In the genomic region with DNA sequence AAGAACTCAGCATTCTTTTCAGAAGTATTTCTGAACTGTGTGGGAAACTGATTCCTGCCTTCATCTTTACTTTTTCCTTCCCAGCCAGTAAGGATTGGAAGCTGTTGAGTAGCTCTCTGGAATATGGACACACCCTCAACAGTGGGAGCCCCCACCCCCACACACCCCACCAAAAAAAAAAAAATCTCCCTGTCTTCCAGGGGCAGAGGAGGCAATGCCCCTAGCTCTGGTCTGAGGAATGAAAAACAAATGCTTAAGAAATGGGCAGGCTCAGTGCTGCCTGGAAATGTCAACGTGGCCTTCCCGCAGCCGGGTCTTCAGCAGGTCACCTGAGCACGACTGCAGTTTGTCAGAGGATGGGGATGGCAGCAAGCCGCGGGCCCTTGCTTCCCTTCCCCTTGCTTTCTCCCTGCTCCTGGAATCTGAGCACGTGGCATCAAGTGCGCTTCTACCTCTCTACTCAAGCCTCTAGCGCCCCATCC, we compare ENCODE assay signal across 8 cellular contexts. TPM values are rescaled to one million over a fixed set of nuclear protein-coding genes. Genes with fewer than 3 reads are reported as not detected.
DNase-seq lines count a peak whose midpoint lies in the region; ATAC-seq, FAIRE-seq and TF ChIP-seq lines count a peak whose summit lies in the region.

No MANE protein-coding gene starts in this region.

- CTCF ChIA-PET in H1 (lab: Charles Lee; ENCODE audit: partially characterized antibody), result interaction anchor here (0.7 to 37.1 kb wide), 18 partner anchors 9 to 207 kb away, joined by 3 to 1131 read pairs (median 6); partner anchors contain the start of gene NPL

- no peak overlapping the region for H4K91ac ChIP-seq in H1 (replicated peaks; ENCODE audit: insufficient read length, low read length)

- no peak overlapping the region for H3K4ac ChIP-seq in H1 (replicated peaks; ENCODE audit: insufficient read length, low read depth, low read length)

- peak overlapping the region; percentile 76; the same call in 1 of the 2 replicates for H2BK12ac ChIP-seq in H1 (ENCODE audit: low read depth, low read length)

- TF ChIP-seq CTCF in H1 (IDR thresholded peaks at IDR 0.05; ENCODE audit: control extremely low read depth in 1 of 3, insufficient read depth in 1 of 3, low read depth in 1 of 3, low read length in 3 of 3), result no peak

- H3K9ac ChIP-seq in H1 (replicated peaks in 1 of 4; ENCODE audit: extremely low read depth in 1 of 4, low read depth in 3 of 4, low read length in 3 of 4), result peak overlapping the region in 1 of 4 experiments; percentile 8; a peak in 2 of 7 replicates

- H2BK20ac ChIP-seq in H1 (ENCODE audit: low read length), result no peak overlapping the region; the same call in none of the 2 replicates

- peaks cover 10 to 15% (median 12%) of the 10 kb centered on the region in 4 experiments; a peak in 6 of 8 replicates for H3K36me3 ChIP-seq in H1 (ENCODE audit: control insufficient read depth in 2 of 4, insufficient read depth in 4 of 4, low read length in 3 of 4)

- peak overlapping the region; percentile 74; the same call in 1 of the 2 replicates for H3K18ac ChIP-seq in H1 (ENCODE audit: extremely low read depth, low read length)

- TF ChIP-seq POLR2A in H1 (IDR thresholded peaks at IDR 0.05; ENCODE audit: control extremely low read depth in 1 of 2, low read depth in 2 of 2, low read length in 2 of 2), result no peak

- no peak for TF ChIP-seq EP300 in H1 (IDR thresholded peaks at IDR 0.05; ENCODE audit: borderline replicate concordance in 1 of 2, low read depth in 2 of 2, low read length in 2 of 2)

- no peak overlapping the region for H4K5ac ChIP-seq in H1 (ENCODE audit: insufficient read length, low read depth, low read length)

- no peaks in the 10 kb centered on the region for H3K79me1 ChIP-seq in H1 (ENCODE audit: low read depth, low read length)

- peaks cover 0 to 31% (median 20%) of the 10 kb centered on the region in 4 experiments; a peak in 6 of 7 replicates for H3K27me3 ChIP-seq in H1 (replicated peaks in 1 of 4; ENCODE audit: control insufficient read depth in 3 of 4, extremely low read depth in 1 of 4, insufficient read depth in 3 of 4, low read length in 3 of 4)

- peak overlapping the region; percentile 76 to 84 for H3K4me2 ChIP-seq in H1 (ENCODE audit: insufficient read depth in 1 of 2, low read depth in 2 of 2, low read length in 2 of 2)

- H2AK5ac ChIP-seq in H1 (ENCODE audit: low read depth, low read length), result no peak overlapping the region

- H3K14ac ChIP-seq in H1 (ENCODE audit: insufficient read length), result no peak overlapping the region

- H4K8ac ChIP-seq in H1 (ENCODE audit: extremely low read depth, insufficient read depth, low read length), result no peak overlapping the region

- no peaks in the 10 kb centered on the region for H3K9me3 ChIP-seq in H1 (ENCODE audit: insufficient read depth in 2 of 2, low read depth in 1 of 2, low read length in 1 of 2)

- H2BK5ac ChIP-seq in H1 (ENCODE audit: low read depth, low read length), result no peak overlapping the region

- no peak for TF ChIP-seq RAD21 in H1 (IDR thresholded peaks at IDR 0.05 in 1 of 2, conservative IDR thresholded peaks at IDR 0.05 in 1 of 2; ENCODE audit: low read depth in 2 of 2, low read length in 2 of 2)

- H4K20me1 ChIP-seq in H1 (replicated peaks in 1 of 2; ENCODE audit: control insufficient read depth in 1 of 2, insufficient read depth in 2 of 2, low read length in 2 of 2), result peaks cover 2 to 4% of the 10 kb centered on the region in 2 experiments

- DNase-seq in A172 (ENCODE audit: low spot score), result peak; percentile 40
- DNase-seq in LoVo (ENCODE audit: low spot score), result peak; percentile 46
- DNase-seq in H1 (ENCODE audit: low read depth in 1 of 2, low spot score in 2 of 2), result no peak
- peak; percentile 84 for DNase-seq in posterior vena cava (ENCODE audit: low spot score)
- no peak for DNase-seq in ecto neural progenitor cell (ENCODE audit: low spot score)
- DNase-seq in occipital lobe (lab: John Stamatoyannopoulos, UW), result no peak
- DNase-seq in stimulated activated naive CD4-positive, alpha-beta T cell (lab: John Stamatoyannopoulos, UW), result no peak

- no peak overlapping the region for H2BK120ac ChIP-seq in H1 (replicated peaks; ENCODE audit: low read depth, low read length)

- H3K27ac ChIP-seq in H1 (ENCODE audit: low read depth, low read length), result peak overlapping the region; percentile 34; the same call in 1 of the 2 replicates

- H3K4me1 ChIP-seq in H1 (replicated peaks in 1 of 4; ENCODE audit: control insufficient read depth in 3 of 4, insufficient read depth in 4 of 4, low read length in 3 of 4), result peaks cover 4 to 19% (median 8%) of the 10 kb centered on the region in 4 experiments

- intact Hi-C loops in posterior vena cava (cut with DNase I), result no loop called here

- FAIRE-seq in H1 (lab: Jason Lieb, UNC), result no peak

- 0 out of 2 replicates have a peak overlapping the region, but pooled peaks have one; percentile 9 for H2AFZ ChIP-seq in H1 (ENCODE audit: low read length)

- peak overlapping the region; percentile 41 to 66 (median 50) for H3K4me3 ChIP-seq in H1 (ENCODE audit: extremely low read depth in 1 of 4, insufficient read depth in 2 of 4, low read depth in 3 of 4, low read length in 4 of 4)

- no peaks in the 10 kb centered on the region for H3K79me2 ChIP-seq in H1 (ENCODE audit: control insufficient read depth in 1 of 2, insufficient read depth in 2 of 2, low read length in 2 of 2)

- H2BK15ac ChIP-seq in H1 (ENCODE audit: low read length), result no peak overlapping the region

- POLR2A ChIA-PET in H1 (lab: Charles Lee; ENCODE audit: partially characterized antibody), result interaction anchor here (0.6 to 15.0 kb wide), 15 partner anchors 12 to 665 kb away, joined by 3 to 231 read pairs (median 3); partner anchors contain the start of genes GLUL and NPL

- H3K56ac ChIP-seq in H1 (replicated peaks; ENCODE audit: insufficient read length, low read depth, low read length), result peak overlapping the region; percentile 11

- peaks cover 7% of the 10 kb centered on the region for H3K23me2 ChIP-seq in H1 (ENCODE audit: low read depth, low read length)

- 32% methylated on average over 4 of the region's 9 CpGs; no CpG with 5 or more reads in 1 of the 2 experiments for WGBS in H1 (ENCODE audit: extremely low coverage in 1 of 2, insufficient coverage in 1 of 2, insufficient read length in 1 of 2, insufficient replicate concordance in 2 of 2, low coverage in 1 of 2, low lambda C conversion rate in 2 of 2, missing lambda C conversion rate in 1 of 2), 2 experiments

- peak; percentile 12 for ATAC-seq in GM18511 (IDR thresholded peaks at IDR 0.05; ENCODE audit: unreplicated experiment)

- H3K23ac ChIP-seq in H1 (ENCODE audit: insufficient read length), result no peak overlapping the region

TF ChIP-seq in H1, 55 proteins besides CTCF, POLR2A, EP300 and RAD21:
- TF ChIP-seq CHD2 (IDR thresholded peaks at IDR 0.05; ENCODE audit: low read length) (no peak), HDAC6 (IDR thresholded peaks at IDR 0.05; ENCODE audit: low read depth, low read length) (no peak), ASH2L (IDR thresholded peaks at IDR 0.05; ENCODE audit: low read length) (no peak), JUND (IDR thresholded peaks at IDR 0.05; ENCODE audit: low read length) (no peak)

RNA-seq across cellular contexts. Expression of gene RGS16, which starts 0.5 kb away (rescaled TPM):
- total RNA-seq in A172 (2014; rRNA removed; shearing (Covaris generic)), result 12.8 and 23.4 TPM in 2 replicates
- total RNA-seq in H1 (2021; fragmentation: NEBNext Ultra II Directional; extraction: Animal tissue kit (Norgen Biotek cat#: 25700)), result 8.1 and 9.8 TPM in 2 replicates
- 5.7 and 7.7 TPM in 2 replicates for polyA plus RNA-seq in H1 (2011; rRNA removed)
- 8.6 TPM for polyA plus RNA-seq in H1 (2011; cell fraction: cytosol; rRNA removed)
- 9.3 TPM for polyA plus RNA-seq in H1 (2011; cell fraction: nucleus; rRNA removed)
- polyA plus RNA-seq in H1 (2012, experiment 1 of 2), result 7.5 to 8.3 TPM (median 8.1 TPM) in 4 replicates
- 8.6 TPM for polyA plus RNA-seq in H1 (2012, experiment 2 of 2)
- polyA plus RNA-seq in H1 (2013, experiment 1 of 2), result 5.7 TPM
- polyA plus RNA-seq in H1 (2013, experiment 2 of 2), result 5.4 TPM
- polyA minus RNA-seq in H1 (2011; rRNA and poly(A)+ RNA removed), result 4.1 and 5.1 TPM in 2 replicates
- 5.7 TPM for polyA minus RNA-seq in H1 (2011; cell fraction: cytosol; rRNA and poly(A)+ RNA removed)
- 6.7 TPM for polyA minus RNA-seq in H1 (2011; cell fraction: nucleus; rRNA and poly(A)+ RNA removed)
- total RNA-seq in posterior vena cava (1 to 10 TPM; 3.1 to 6.9 TPM), occipital lobe (1.6 TPM)

RNA-seq across cellular contexts. Expression of gene RNASEL, which starts 14.6 kb away (rescaled TPM):
- 14.6 and 16.7 TPM in 2 replicates for total RNA-seq in A172 (2014; rRNA removed; shearing (Covaris generic))
- total RNA-seq in H1 (2021; fragmentation: NEBNext Ultra II Directional; extraction: Animal tissue kit (Norgen Biotek cat#: 25700)), result 0.57 and 0.78 TPM in 2 replicates
- polyA plus RNA-seq in H1 (2011; rRNA removed), result 0.27 and 0.39 TPM in 2 replicates
- 0.56 TPM for polyA plus RNA-seq in H1 (2011; cell fraction: cytosol; rRNA removed)
- 0.43 TPM for polyA plus RNA-seq in H1 (2011; cell fraction: nucleus; rRNA removed)
- 0.42 to 0.69 TPM (median 0.55 TPM) in 4 replicates for polyA plus RNA-seq in H1 (2012, experiment 1 of 2)
- 0.08 TPM for polyA plus RNA-seq in H1 (2012, experiment 2 of 2)
- 0.28 TPM for polyA plus RNA-seq in H1 (2013, experiment 1 of 2)
- polyA plus RNA-seq in H1 (2013, experiment 2 of 2), result 0.29 TPM
- polyA minus RNA-seq in H1 (2011; rRNA and poly(A)+ RNA removed), result 0.63 and 0.73 TPM in 2 replicates
- 0.51 TPM for polyA minus RNA-seq in H1 (2011; cell fraction: cytosol; rRNA and poly(A)+ RNA removed)
- polyA minus RNA-seq in H1 (2011; cell fraction: nucleus; rRNA and poly(A)+ RNA removed), result 0.60 TPM
- total RNA-seq in posterior vena cava, result 1 to 10 TPM; 5.1 to 9.2 TPM
- 4.1 TPM for total RNA-seq in occipital lobe

Comparison
In these comparisons a context has a peak if more than half of its experiments do, and no peak if none do; other contexts are left out.
1. DNase-seq: peak in A172 (single experiment), LoVo (single experiment) and posterior vena cava (single experiment); none in H1 (0 of 2), ecto neural progenitor cell (single experiment), occipital lobe (single experiment) and stimulated activated naive CD4-positive, alpha-beta T cell (0 of 6).